1 cellular context compared by ENCODE assay signal in genomic region chr1:96002969-96003964, GRCh38.
TF ChIP-seq lines count a peak whose summit lies in the region.

No MANE protein-coding gene starts in this region.

TF ChIP-seq in WTC11, 78 proteins besides CTCF, POLR2A, EP300 and RAD21 (continued from another document):
- TF ChIP-seq FOXP1 (CRISPR knock-in tag; IDR thresholded peaks at IDR 0.05; ENCODE audit: borderline replicate concordance) (no peak), ZNF317 (CRISPR knock-in tag; IDR thresholded peaks at IDR 0.05; ENCODE audit: borderline replicate concordance, low read depth) (no peak), FOXK1 (CRISPR knock-in tag; IDR thresholded peaks at IDR 0.05) (no peak), GRHL2 (CRISPR knock-in tag; IDR thresholded peaks at IDR 0.05; ENCODE audit: insufficient replicate concordance, severe bottlenecking) (no peak), ATF1 (CRISPR knock-in tag; IDR thresholded peaks at IDR 0.05) (no peak), HMGA2 (CRISPR knock-in tag; IDR thresholded peaks at IDR 0.05) (no peak), ATF6 (CRISPR knock-in tag; IDR thresholded peaks at IDR 0.05) (no peak)
